ENCODE assay signal across 22 cellular contexts in the genomic region with DNA sequence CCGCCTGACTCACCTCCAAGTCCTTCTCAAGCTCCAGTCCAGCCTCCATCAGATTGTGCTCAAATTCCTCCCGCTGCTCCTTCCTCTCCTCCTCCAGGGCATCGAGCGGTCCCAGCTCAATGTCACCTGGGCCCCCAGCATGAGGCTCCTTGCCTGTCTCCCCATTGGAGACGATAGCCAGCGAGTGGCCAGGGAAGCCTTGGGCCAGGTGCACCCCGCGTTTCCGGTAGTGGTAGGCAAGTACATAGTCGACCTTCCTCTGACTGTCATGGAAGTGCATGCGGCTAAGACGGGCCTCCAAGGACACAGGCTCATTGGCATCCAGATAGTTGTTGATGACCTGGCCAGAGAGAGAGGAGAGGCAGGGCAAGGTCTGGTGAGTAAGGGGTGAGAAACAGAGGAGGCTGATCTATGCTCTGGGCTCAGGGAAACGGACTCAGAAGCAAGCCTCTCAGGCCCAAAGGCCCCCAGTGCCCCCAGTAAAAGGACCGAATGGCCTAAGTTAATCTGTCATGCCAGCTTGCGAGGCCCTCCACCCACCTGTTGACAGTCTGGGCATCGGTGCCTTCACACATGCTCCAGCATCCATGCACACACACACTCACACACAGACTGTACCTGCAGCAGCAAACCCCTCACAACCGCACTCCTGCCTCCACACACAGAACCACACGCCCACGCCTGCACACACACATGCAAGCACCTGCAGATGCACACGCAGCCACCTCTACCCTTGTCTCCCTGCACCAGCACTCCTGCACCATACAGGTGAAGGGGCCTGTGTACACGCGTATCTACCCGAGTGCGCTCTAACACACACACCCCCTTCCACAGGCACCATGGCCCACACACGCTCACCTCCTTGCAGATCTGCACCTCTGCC. TPM values are rescaled to one million over a fixed set of nuclear protein-coding genes. Genes with fewer than 3 reads are reported as not detected.
DNase-seq lines count a peak whose midpoint lies in the region; ATAC-seq and TF ChIP-seq lines count a peak whose summit lies in the region.
"Had no signal": no experiment of that assay in that cellular context is flagged by ENCODE, and none has a peak within 500 bp of the region (broad histone marks: within the 10 kb centered on the region; RNA-seq: fewer than 3 reads in every experiment).

No MANE protein-coding gene starts in this region.

- no peak overlapping the region for H3K27ac ChIP-seq in HEK293 (ENCODE audit: extremely low read depth, low read depth, low read length)
- H3K27ac ChIP-seq: BLaER1, SJSA1 had no signal

- no peak for ATAC-seq in HG03442 (IDR thresholded peaks at IDR 0.05; ENCODE audit: unreplicated experiment)
- ATAC-seq in HG02852 (IDR thresholded peaks at IDR 0.05; ENCODE audit: unreplicated experiment) = no peak

- POLR2A ChIA-PET in HEK293 (lab: Yijun Ruan, JAX) = no interaction called here

- TF ChIP-seq CTCF in HEK293 (tag by site-specific recombination; IDR thresholded peaks at IDR 0.05) = no peak

- H3K4me3 ChIP-seq in HEK293 (ENCODE audit: low read depth, low read length) = no peak overlapping the region
- H3K4me3 ChIP-seq: BLaER1, SJSA1 had no signal

- DNase-seq in ecto neural progenitor cell (ENCODE audit: low spot score) (peak; percentile 44), mesenteric fat pad (ENCODE audit: low spot score) (peak; percentile 80), ureter (ENCODE audit: low spot score) (peak; percentile 32)
- DNase-seq in effector CD4-positive, alpha-beta T cell = no peak
- DNase-seq: CD4-positive, CD25-positive, alpha-beta regulatory T cell; DMS153; DND-41; NCI-H1092; NCI-H1417 treated with DMSO at 0.1 percent for 48 hours; NCI-H187; NCI-H2081 treated with DMSO at 0.1 percent for 48 hours; NCI-H2171; NCI-H226; NCI-H510A; NCI-H69; Right ventricle myocardium superior; RPMI8226 had no signal

- no peaks in the 10 kb centered on the region for H3K36me3 ChIP-seq in HEK293 (ENCODE audit: control insufficient read depth in 2 of 2, insufficient read depth in 1 of 2, low read length in 2 of 2)
- H3K36me3 ChIP-seq: BLaER1, SJSA1 had no signal

- H3K9me3 ChIP-seq in HEK293 (ENCODE audit: control insufficient read depth, insufficient read depth, low read depth, low read length) = no peaks in the 10 kb centered on the region
- H3K9me3 ChIP-seq: BLaER1, SJSA1 had no signal

- CTCF ChIA-PET in HEK293 (lab: Yijun Ruan, JAX) = no interaction called here

- no peaks in the 10 kb centered on the region for H3K4me1 ChIP-seq in HEK293 (ENCODE audit: control insufficient read depth, insufficient read depth, low read length)
- H3K4me1 ChIP-seq: SJSA1 had no signal

TF ChIP-seq in HEK293, 187 proteins besides CTCF, POLR2A, EP300 and RAD21:
- no peak for TF ChIP-seq MYNN (tag by site-specific recombination; IDR thresholded peaks at IDR 0.05; ENCODE audit: borderline replicate concordance)
- 0 out of 2 replicates have a peak, but pooled peaks have one; percentile 8 for TF ChIP-seq EGR2 (tag by site-specific recombination; IDR thresholded peaks at IDR 0.05; ENCODE audit: low read depth)
- 0 out of 2 replicates have a peak, but pooled peaks have one; percentile 42 for TF ChIP-seq SCRT1 (tag by site-specific recombination; IDR thresholded peaks at IDR 0.05; ENCODE audit: borderline replicate concordance)
- TF ChIP-seq ZFHX2 (tag by site-specific recombination; conservative IDR thresholded peaks at IDR 0.05) = peak; percentile 39
- no peak for TF ChIP-seq ZNF76 (tag by site-specific recombination; IDR thresholded peaks at IDR 0.05; ENCODE audit: borderline replicate concordance, low read depth)
- peak; percentile 72 for TF ChIP-seq SCRT2 (tag by site-specific recombination; IDR thresholded peaks at IDR 0.05)

RNA-seq across cellular contexts. Expression of gene ANO2, which starts 23.8 kb away (rescaled TPM):
- total RNA-seq in mesenteric fat pad = 34.6 TPM
- total RNA-seq in ureter = 4.2 TPM
- total RNA-seq: SJSA1 had no signal
